Comparison of ENCODE assay signal across 17 cellular contexts in genomic region chr7:28799619-28800018, GRCh38.
"Had no signal": no experiment of that assay in that cellular context is flagged by ENCODE, and none has a peak within 500 bp of the region (broad histone marks: within the 10 kb centered on the region; RNA-seq: fewer than 3 reads in every experiment).

No MANE protein-coding gene starts in this region.

- H3K27ac ChIP-seq: gastrocnemius medialis, ovary, right atrium auricular region, sigmoid colon, stomach, thoracic aorta, transverse colon had no signal

- H3K4me1 ChIP-seq: gastrocnemius medialis, right atrium auricular region, sigmoid colon, stomach had no signal

- DNase-seq: dorsolateral prefrontal cortex; effector CD8-positive, alpha-beta T cell; glutamatergic neuron; naive thymus-derived CD8-positive, alpha-beta T cell; nucleus accumbens; ovary; small intestine; stimulated activated CD4-positive, alpha-beta T cell treated with anti-CD3 and anti-CD28 coated beads, Interleukin-12 subunit alpha, Interleukin-12 subunit beta, amount 100 ng/mL, for 4 hours; stimulated activated naive CD4-positive, alpha-beta T cell; stomach; transverse colon had no signal

- H3K9me3 ChIP-seq: gastrocnemius medialis, ovary, right atrium auricular region, sigmoid colon, stomach, thoracic aorta, transverse colon had no signal

- H3K36me3 ChIP-seq: ovary, transverse colon had no signal

- H3K4me3 ChIP-seq: coronary artery, dorsolateral prefrontal cortex, gastrocnemius medialis, lung, ovary, right atrium auricular region, sigmoid colon, stomach, thoracic aorta, transverse colon had no signal
